ENCODE assay signal across 14 cellular contexts in genomic region chr2:111656436-111656835, GRCh38.
A peak's percentile ranks its signal among the peaks of the same experiment; 100 is the strongest.
DNase-seq lines count a peak whose midpoint lies in the region; ATAC-seq and TF ChIP-seq lines count a peak whose summit lies in the region.
"Had no signal": no experiment of that assay in that cellular context is flagged by ENCODE, and none has a peak within 500 bp of the region (broad histone marks: within the 10 kb centered on the region; RNA-seq: fewer than 3 reads in every experiment).

No MANE protein-coding gene starts in this region.

- peak overlapping the region; percentile 30 for H3K27ac Mint-ChIP-seq in nephron progenitor cell
- H3K27ac Mint-ChIP-seq: B cell; CD8-positive, alpha-beta T cell had no signal

- DNase-seq in cardiac muscle cell (ENCODE audit: low read depth in 1 of 2, low spot score in 1 of 2): no peak
- DNase-seq in heart right ventricle: no peak
- no peak for DNase-seq in hepatocyte (ENCODE audit: low spot score)
- DNase-seq in nephron progenitor cell: no peak
- DNase-seq in vagina (ENCODE audit: extremely low spot score in 2 of 2): peak; percentile 64 to 81
- DNase-seq in stomach: no peak
- no peak for DNase-seq in head of caudate nucleus
- DNase-seq: CD8-positive, alpha-beta T cell; DMS 273 treated with DMSO at 0.1 percent for 48 hours; GM23248; HCEC 1CT had no signal

- TF ChIP-seq CTCF in cardiac muscle cell (IDR thresholded peaks at IDR 0.05; ENCODE audit: low read depth, low read length) (no peak), heart right ventricle (IDR thresholded peaks at IDR 0.05) (no peak), hepatocyte (IDR thresholded peaks at IDR 0.05; ENCODE audit: poor library complexity) (no peak), nephron progenitor cell (IDR thresholded peaks at IDR 0.05) (no peak), vagina (IDR thresholded peaks at IDR 0.05) (no peak), stomach (IDR thresholded peaks at IDR 0.05) (no peak)

- no peak overlapping the region for H3K4me3 ChIP-seq in cardiac muscle cell
- H3K4me3 ChIP-seq in heart right ventricle: no peak overlapping the region
- no peak overlapping the region for H3K4me3 ChIP-seq in hepatocyte
- no peak overlapping the region for H3K4me3 ChIP-seq in vagina
- no peak overlapping the region for H3K4me3 ChIP-seq in stomach
- H3K4me3 ChIP-seq: BLaER1 treated with 17β-estradiol and CSF1 and Interleukin-3, amounts not matched to agents 10 nM and 100 nM; GM23248 had no signal

- peaks cover 29% of the 10 kb centered on the region for H3K4me1 Mint-ChIP-seq in nephron progenitor cell

- ATAC-seq in heart right ventricle (no peak), esophagus mucosa (no peak)
- ATAC-seq: CD8-positive, alpha-beta T cell had no signal

- H3K27ac ChIP-seq in cardiac muscle cell: peak overlapping the region; percentile 10
- no peak overlapping the region for H3K27ac ChIP-seq in heart right ventricle
- peak overlapping the region; percentile 99 for H3K27ac ChIP-seq in hepatocyte
- H3K27ac ChIP-seq in vagina: no peak overlapping the region
- H3K27ac ChIP-seq in stomach: no peak overlapping the region
- H3K27ac ChIP-seq: BLaER1 treated with 17β-estradiol and CSF1 and Interleukin-3, amounts not matched to agents 10 nM and 100 nM; GM23248 had no signal

- H3K9me3 ChIP-seq in cardiac muscle cell (ENCODE audit: low read depth): no peaks in the 10 kb centered on the region
- peaks cover 0 to 8% (median 0%) of the 10 kb centered on the region in 11 donors for H3K9me3 ChIP-seq in heart right ventricle
- no peaks in the 10 kb centered on the region for H3K9me3 ChIP-seq in hepatocyte (ENCODE audit: low read depth)
- H3K9me3 ChIP-seq in vagina: no peaks in the 10 kb centered on the region
- H3K9me3 ChIP-seq in stomach: no peaks in the 10 kb centered on the region
- H3K9me3 ChIP-seq: BLaER1 treated with 17β-estradiol and CSF1 and Interleukin-3, amounts not matched to agents 10 nM and 100 nM had no signal

- no peaks in the 10 kb centered on the region for H3K9me3 Mint-ChIP-seq in nephron progenitor cell
- H3K9me3 Mint-ChIP-seq: CD8-positive, alpha-beta T cell had no signal

- no peak overlapping the region for H2AFZ ChIP-seq in hepatocyte
- H2AFZ ChIP-seq: GM23248 had no signal

- H3K4me2 ChIP-seq in hepatocyte: no peak overlapping the region
- H3K4me2 ChIP-seq: BLaER1 treated with 17β-estradiol and CSF1 and Interleukin-3, amounts not matched to agents 10 nM and 100 nM had no signal

- no peak overlapping the region for H3K4me3 Mint-ChIP-seq in nephron progenitor cell
- H3K4me3 Mint-ChIP-seq: B cell; CD8-positive, alpha-beta T cell had no signal

- H3K36me3 ChIP-seq in cardiac muscle cell: no peaks in the 10 kb centered on the region
- no peaks in the 10 kb centered on the region for H3K36me3 ChIP-seq in heart right ventricle
- H3K36me3 ChIP-seq in hepatocyte (replicated peaks; ENCODE audit: insufficient read depth, low read depth): no peaks in the 10 kb centered on the region
- no peaks in the 10 kb centered on the region for H3K36me3 ChIP-seq in vagina
- H3K36me3 ChIP-seq in stomach: no peaks in the 10 kb centered on the region
- H3K36me3 ChIP-seq: BLaER1 treated with 17β-estradiol and CSF1 and Interleukin-3, amounts not matched to agents 10 nM and 100 nM had no signal

- H3K27me3 ChIP-seq in cardiac muscle cell (no peaks in the 10 kb centered on the region), heart right ventricle (no peaks in the 10 kb centered on the region), hepatocyte (no peaks in the 10 kb centered on the region), vagina (no peaks in the 10 kb centered on the region), stomach (no peaks in the 10 kb centered on the region)
- H3K27me3 ChIP-seq: BLaER1 treated with 17β-estradiol and CSF1 and Interleukin-3, amounts not matched to agents 10 nM and 100 nM had no signal

- 83 to 84% methylated on average over 9 of the region's 9 CpGs for WGBS in heart right ventricle, 2 donors
- WGBS in hepatocyte (ENCODE audit: low lambda C conversion rate, missing lambda C conversion rate): 90% methylated on average over 9 of the region's 9 CpGs
- WGBS in stomach, 5 donors: 90 to 95% (median 92%) methylated on average over 7 to 9 of the region's 9 CpGs

- no peaks in the 10 kb centered on the region for H3K36me3 Mint-ChIP-seq in nephron progenitor cell (ENCODE audit: low read depth)
- H3K36me3 Mint-ChIP-seq: CD8-positive, alpha-beta T cell had no signal

- intact Hi-C loops in heart right ventricle (cut with DNase I): no loop called here
- intact Hi-C loops in vagina (cut with DNase I): no loop called here
- intact Hi-C loops in stomach (cut with DNase I; ENCODE audit: low total_unique reads): no loop called here
- intact Hi-C loops in head of caudate nucleus (cut with DNase I): no loop called here

- H3K27me3 Mint-ChIP-seq in nephron progenitor cell (ENCODE audit: low read depth, poor library complexity): peaks cover 11% of the 10 kb centered on the region
- H3K27me3 Mint-ChIP-seq: B cell had no signal

- H3K4me1 ChIP-seq in cardiac muscle cell (ENCODE audit: low read depth) (peaks cover 37% of the 10 kb centered on the region), heart right ventricle (peaks cover 0 to 15% (median 0%) of the 10 kb centered on the region in 9 donors), hepatocyte (ENCODE audit: insufficient read depth) (peaks cover 17% of the 10 kb centered on the region), vagina (peaks cover 17% of the 10 kb centered on the region), stomach (peaks cover 0 to 20% (median 12%) of the 10 kb centered on the region in 4 donors)

- TF ChIP-seq POLR2A in vagina (IDR thresholded peaks at IDR 0.05): no peak
- TF ChIP-seq POLR2A in stomach (IDR thresholded peaks at IDR 0.05): no peak

- no peaks in the 10 kb centered on the region for H3K9me2 ChIP-seq in hepatocyte (replicated peaks; ENCODE audit: insufficient read depth)

- H3K79me2 ChIP-seq in hepatocyte: no peaks in the 10 kb centered on the region

- TF ChIP-seq EP300 in stomach (IDR thresholded peaks at IDR 0.05): no peak

- H4K20me1 ChIP-seq in hepatocyte (ENCODE audit: insufficient read depth, poor library complexity, severe bottlenecking): no peaks in the 10 kb centered on the region
- H4K20me1 ChIP-seq: BLaER1 treated with 17β-estradiol and CSF1 and Interleukin-3, amounts not matched to agents 10 nM and 100 nM had no signal

Comparison
In these comparisons a context has a peak if more than half of its experiments do, and no peak if none do; other contexts are left out.
1. H3K27ac ChIP-seq: peak in cardiac muscle cell (single experiment) and hepatocyte (single experiment); none in heart right ventricle (0 of 10), vagina (single experiment) and stomach (0 of 5).
2. DNase-seq: peak in vagina (2 of 2); none in cardiac muscle cell (0 of 2), heart right ventricle (0 of 2), hepatocyte (single experiment), nephron progenitor cell (single experiment), stomach (single experiment) and head of caudate nucleus (0 of 42).